In the genomic region with DNA sequence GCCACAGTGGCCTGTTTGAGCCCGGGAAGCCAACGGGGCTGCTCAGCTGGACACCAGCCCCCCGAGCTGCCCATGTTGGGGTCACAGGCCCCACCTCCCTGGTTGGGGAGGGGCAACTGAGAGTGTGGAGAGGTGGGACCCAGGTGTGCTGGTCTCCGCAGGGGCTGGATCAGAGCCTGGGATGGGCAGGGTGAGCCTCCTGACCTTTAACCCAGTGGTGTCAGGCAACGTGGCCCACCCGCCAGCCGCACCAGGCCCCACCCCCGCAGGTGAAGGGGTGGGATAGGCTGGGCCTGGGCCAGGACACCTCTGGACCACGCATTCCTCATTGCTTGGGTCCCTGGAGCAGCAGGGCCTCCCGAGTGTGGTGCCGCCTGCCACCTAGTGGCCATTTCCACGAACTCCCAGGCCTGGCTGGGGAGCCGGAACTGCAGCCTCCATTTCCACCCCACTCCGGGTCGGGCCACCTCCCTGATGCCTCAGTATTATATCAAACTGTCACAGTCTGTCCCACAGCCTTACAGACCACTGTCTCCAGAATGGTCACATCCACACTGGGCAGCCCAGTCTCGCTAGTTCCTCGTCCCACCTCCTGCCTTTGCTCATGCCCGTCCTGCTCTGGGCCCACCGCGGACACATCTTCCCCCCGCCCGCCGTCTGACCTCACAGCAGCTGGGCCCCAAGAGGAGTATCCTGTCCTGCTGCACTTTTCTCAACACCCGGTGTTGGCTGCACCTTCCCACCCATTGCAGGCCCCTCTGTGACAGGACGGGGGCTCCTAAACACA, we compare ENCODE assay signal across 8 cellular contexts. TPM values are rescaled to one million over a fixed set of nuclear protein-coding genes. Genes with fewer than 3 reads are reported as not detected.
DNase-seq lines count a peak whose midpoint lies in the region; ATAC-seq and TF ChIP-seq lines count a peak whose summit lies in the region.

No MANE protein-coding gene starts in this region.

- no peaks in the 10 kb centered on the region for H3K9me3 Mint-ChIP-seq in activated naive CD8-positive, alpha-beta T cell treated with anti-CD3 and anti-CD28 coated beads, Interleukin-2, amount 10 ng/mL, durations not matched to agents 7 days and 5 days

- peaks cover 7% of the 10 kb centered on the region for H3K4me1 Mint-ChIP-seq in activated naive CD8-positive, alpha-beta T cell treated with anti-CD3 and anti-CD28 coated beads, Interleukin-2, amount 10 ng/mL, durations not matched to agents 7 days and 5 days

- H3K27me3 Mint-ChIP-seq in activated naive CD8-positive, alpha-beta T cell treated with anti-CD3 and anti-CD28 coated beads, Interleukin-2, amount 10 ng/mL, durations not matched to agents 7 days and 5 days: no peaks in the 10 kb centered on the region

- TF ChIP-seq POLR2A in heart left ventricle (IDR thresholded peaks at IDR 0.05) (no peak), uterus (IDR thresholded peaks at IDR 0.05) (no peak)

- peaks cover 0 to 11% (median 1%) of the 10 kb centered on the region in 12 donors for H3K4me1 ChIP-seq in heart left ventricle
- H3K4me1 ChIP-seq in psoas muscle: no peaks in the 10 kb centered on the region
- no peaks in the 10 kb centered on the region for H3K4me1 ChIP-seq in uterus

- H3K27me3 ChIP-seq in heart left ventricle (no peaks in the 10 kb centered on the region), psoas muscle (ENCODE audit: insufficient read depth in 3 of 3, low read length in 2 of 3) (no peaks in the 10 kb centered on the region), uterus (no peaks in the 10 kb centered on the region)

- H3K4me3 ChIP-seq in heart left ventricle (no peak overlapping the region), psoas muscle (no peak overlapping the region), uterus (no peak overlapping the region)

- H3K9me3 ChIP-seq in heart left ventricle (no peaks in the 10 kb centered on the region), psoas muscle (no peaks in the 10 kb centered on the region), uterus (no peaks in the 10 kb centered on the region)

- DNase-seq in NCI-H82 (lab: John Stamatoyannopoulos, UW) (peak; percentile 77), NCI-H82 treated with DMSO at 0.1 percent for 48 hours (lab: John Stamatoyannopoulos, UW; ENCODE audit: unreplicated experiment) (no peak), LoVo (ENCODE audit: low spot score) (peak; percentile 43), T follicular helper cell (ENCODE audit: low read depth) (peak; percentile 66), heart left ventricle (peak; percentile 75 to 89 (median 79)), psoas muscle (peak; percentile 78 to 90), uterus (peak; percentile 73 to 78)
- DNase-seq in activated naive CD8-positive, alpha-beta T cell treated with anti-CD3 and anti-CD28 coated beads, Interleukin-2, amount 10 ng/mL, durations not matched to agents 7 days and 5 days: peak; percentile 82

- peaks cover 13% of the 10 kb centered on the region for H3K36me3 Mint-ChIP-seq in activated naive CD8-positive, alpha-beta T cell treated with anti-CD3 and anti-CD28 coated beads, Interleukin-2, amount 10 ng/mL, durations not matched to agents 7 days and 5 days

- POLR2A ChIA-PET in activated naive CD8-positive, alpha-beta T cell treated with anti-CD3 and anti-CD28 coated beads, Interleukin-2, amount 10 ng/mL, durations not matched to agents 7 days and 5 days (lab: Charles Lee): no interaction called here

- H3K4me3 Mint-ChIP-seq in activated naive CD8-positive, alpha-beta T cell treated with anti-CD3 and anti-CD28 coated beads, Interleukin-2, amount 10 ng/mL, durations not matched to agents 7 days and 5 days: no peak overlapping the region

- H3K36me3 ChIP-seq in heart left ventricle: peaks cover 0 to 45% (median 31%) of the 10 kb centered on the region in 9 donors
- peaks cover 0 to 30% of the 10 kb centered on the region in 2 donors for H3K36me3 ChIP-seq in psoas muscle (ENCODE audit: insufficient read depth in 1 of 2, low read depth in 1 of 2)
- no peaks in the 10 kb centered on the region for H3K36me3 ChIP-seq in uterus

- intact Hi-C loops in heart left ventricle (cut with DNase I): loop anchor here (1.0 to 10.0 kb wide), 13 partner anchors 45 to 240 kb away; a partner anchor contains a TSS
- intact Hi-C loops in psoas muscle (cut with DNase I): loop anchor here (5.0 kb wide), 2 partner anchors 65 to 190 kb away; no protein-coding TSS in a partner anchor
- intact Hi-C loops in uterus (cut with DNase I; ENCODE audit: low total_unique reads): no loop called here

- TF ChIP-seq CTCF in heart left ventricle (IDR thresholded peaks at IDR 0.05) (peak; percentile 90 to 98 (median 96)), psoas muscle (IDR thresholded peaks at IDR 0.05) (peak; percentile 95), uterus (IDR thresholded peaks at IDR 0.05) (peak; percentile 88 to 93 (median 92))

- no peak overlapping the region for H3K27ac Mint-ChIP-seq in activated naive CD8-positive, alpha-beta T cell treated with anti-CD3 and anti-CD28 coated beads, Interleukin-2, amount 10 ng/mL, durations not matched to agents 7 days and 5 days

- H3K27ac ChIP-seq in heart left ventricle: peak overlapping the region in 2 of 12 donors; percentile 19 to 38
- H3K27ac ChIP-seq in psoas muscle: no peak overlapping the region
- no peak overlapping the region for H3K27ac ChIP-seq in uterus

- WGBS in heart left ventricle, 4 donors: 47 to 52% (median 47%) methylated on average over 18 to 25 of the region's 25 CpGs
- 46% methylated on average over 24 to 25 of the region's 25 CpGs for WGBS in psoas muscle, 3 donors

- peak; percentile 93 for ATAC-seq in activated naive CD8-positive, alpha-beta T cell treated with anti-CD3 and anti-CD28 coated beads, Interleukin-2, amount 10 ng/mL, durations not matched to agents 7 days and 5 days (ENCODE audit: low read depth)
- ATAC-seq in heart left ventricle (peak; percentile 65 to 93 (median 90)), psoas muscle (peak; percentile 86 to 95 (median 90))

RNA-seq across cellular contexts. Expression of a gene that starts 13.3 kb away (rescaled TPM):
- 100 to 1,000 TPM; 117 to 118 TPM for total RNA-seq in activated naive CD8-positive, alpha-beta T cell treated with anti-CD3 and anti-CD28 coated beads, Interleukin-2, amount 10 ng/mL, durations not matched to agents 7 days and 5 days
- total RNA-seq in heart left ventricle (10 to 100 TPM; 72.9 to 93.8 (median 81.7) TPM), psoas muscle (100 to 1,000 TPM in 1 of 4 donors, 10 to 100 TPM in 3; 58.8 to 102 (median 70.2) TPM), uterus (100 to 1,000 TPM in 3 of 4 donors, 10 to 100 TPM in 1; 90.7 to 253 (median 164) TPM)
- polyA plus RNA-seq in heart left ventricle (10 to 100 TPM; 23.2 to 37.9 TPM), psoas muscle (10 to 100 TPM; 19.7 to 43.2 (median 26.8) TPM)
